In genomic region chr13:51803422-51804294, GRCh38 we compare ENCODE assay signal across 8 cellular contexts. TPM values are rescaled to one million over a fixed set of nuclear protein-coding genes. Genes with fewer than 3 reads are reported as not detected.
DNase-seq lines count a peak whose midpoint lies in the region; ATAC-seq, FAIRE-seq and TF ChIP-seq lines count a peak whose summit lies in the region.

DHRS12 (minus strand) TSS chr13:51804163; CDS start chr13:51799659, 4,504 bp downstream.

- DNase-seq in G401 (ENCODE audit: low spot score) (peak; percentile 88), Karpas-422 (peak; percentile 94), SIG-M5 treated with dmso at 0.1 percent for 504 hours (lab: John Stamatoyannopoulos, UW; ENCODE audit: unreplicated experiment) (peak; percentile 79), frontal cortex (ENCODE audit: low spot score in 2 of 2) (peak; percentile 92 to 94), substantia nigra (lab: John Stamatoyannopoulos, UW) (peak; percentile 57 to 98 (median 87))
- DNase-seq in activated naive CD4-positive, alpha-beta T cell treated with Interleukin-2 at 50 U/mL for 16 hours: peak; percentile 82

- H3K9me3 ChIP-seq in Karpas-422 (ENCODE audit: low read length) (no peaks in the 10 kb centered on the region), neutrophil (no peaks in the 10 kb centered on the region)

- no peak for FAIRE-seq in frontal cortex (lab: Jason Lieb, UNC)

- H3K4me3 ChIP-seq in Karpas-422 (ENCODE audit: low read length) (peak within 1 kb of the TSS; percentile 84), neutrophil (ENCODE audit: low read depth in 1 of 2, low read length in 1 of 2) (peak within 1 kb of the TSS; percentile 83 to 88)

- H3K36me3 ChIP-seq in Karpas-422 (ENCODE audit: insufficient read depth, low read length): no peaks in the 10 kb centered on the region; the same call in 1 of the 2 replicates
- H3K36me3 ChIP-seq in neutrophil: peaks cover 11% of the 10 kb centered on the region

- in situ Hi-C loops in G401 (cut with HindIII; ENCODE audit: low sequenced_read_pairs): no loop called here

- peak; percentile 85 for ATAC-seq in GM21825 (IDR thresholded peaks at IDR 0.05; ENCODE audit: unreplicated experiment)

- no peaks in the 10 kb centered on the region for H3K79me2 ChIP-seq in Karpas-422 (ENCODE audit: low read length)

- H3K9me2 ChIP-seq in Karpas-422 (replicated peaks; ENCODE audit: insufficient read depth, low read length): no peaks in the 10 kb centered on the region

- no peaks in the 10 kb centered on the region for H3K27me3 ChIP-seq in Karpas-422 (ENCODE audit: low read length)
- H3K27me3 ChIP-seq in neutrophil: peaks cover 32% of the 10 kb centered on the region

- H3K27ac ChIP-seq in Karpas-422 (ENCODE audit: low read length) (peak within 1 kb of the TSS; percentile 61; the same call in 1 of the 2 replicates), neutrophil (peak within 1 kb of the TSS; percentile 98), substantia nigra (ENCODE audit: low read depth, low read length, poor library complexity, severe bottlenecking) (peak within 1 kb of the TSS; percentile 96)

- H3K4me1 ChIP-seq in Karpas-422 (ENCODE audit: low read length): peaks cover 40% of the 10 kb centered on the region
- peaks cover 39 to 41% of the 10 kb centered on the region in 2 experiments for H3K4me1 ChIP-seq in neutrophil (ENCODE audit: control insufficient read depth in 1 of 2, insufficient read depth in 1 of 2, low read depth in 1 of 2, low read length in 1 of 2)

- H4K20me1 ChIP-seq in Karpas-422 (ENCODE audit: insufficient read depth, low read depth, low read length): no peaks in the 10 kb centered on the region

- peak; percentile 67 for TF ChIP-seq CTCF in neutrophil (IDR thresholded peaks at IDR 0.05)

- peak within 1 kb of the TSS; percentile 67; the same call in 1 of the 2 replicates for H2AFZ ChIP-seq in Karpas-422 (ENCODE audit: low read length)

- H3K4me2 ChIP-seq in Karpas-422 (ENCODE audit: low read depth, low read length, poor library complexity, severe bottlenecking): peak within 1 kb of the TSS; percentile 80

- peak within 1 kb of the TSS; percentile 89 for H3K9ac ChIP-seq in Karpas-422 (ENCODE audit: low read length)

RNA-seq across cellular contexts. Expression of gene DHRS12, which starts in this region (rescaled TPM):
- 11.3 and 12.1 TPM in 2 replicates for total RNA-seq in G401 (2014; rRNA removed; shearing (Covaris generic))
- total RNA-seq in Karpas-422 (2014; rRNA removed; shearing (Covaris generic); ENCODE audit: low replicate concordance): 9.7 and 10.9 TPM in 2 replicates
- 7.3 TPM for total RNA-seq in frontal cortex

Comparison
In these comparisons a context has a peak if more than half of its experiments do, and no peak if none do; other contexts are left out.
1. Peak in every context shown above with its lines: DNase-seq, ATAC-seq, H3K4me3 ChIP-seq and H3K27ac ChIP-seq.